1 cellular context compared by ENCODE assay signal in genomic region chr7:157089100-157089510, GRCh38.
TF ChIP-seq lines count a peak whose summit lies in the region.

No MANE protein-coding gene starts in this region.

TF ChIP-seq in HepG2, 621 proteins besides CTCF, POLR2A, EP300 and RAD21 (continued from another document and continues in another):
- no peak for TF ChIP-seq ZNF142 (CRISPR knock-in tag; IDR thresholded peaks at IDR 0.05)
- TF ChIP-seq ZFX (CRISPR knock-in tag; IDR thresholded peaks at IDR 0.05; ENCODE audit: low read depth), result 0 out of 2 replicates have a peak, but pooled peaks have one; percentile 28
- no peak for TF ChIP-seq CEBPZ (IDR thresholded peaks at IDR 0.05; ENCODE audit: low read length)
- peak; percentile 75 for TF ChIP-seq SALL1 (CRISPR knock-in tag; IDR thresholded peaks at IDR 0.05)
- no peak for TF ChIP-seq ZNF431 (CRISPR knock-in tag; IDR thresholded peaks at IDR 0.05; ENCODE audit: borderline replicate concordance, low read depth)
- no peak for TF ChIP-seq KDM2A (CRISPR knock-in tag; IDR thresholded peaks at IDR 0.05; ENCODE audit: borderline replicate concordance, low read depth)
- no peak for TF ChIP-seq ARNT2 (CRISPR knock-in tag; IDR thresholded peaks at IDR 0.05; ENCODE audit: low read depth)
- TF ChIP-seq RBM22 (optimal IDR thresholded peaks at IDR 0.05; ENCODE audit: low read length), result no peak
- no peak for TF ChIP-seq ZNF878 (CRISPR knock-in tag; IDR thresholded peaks at IDR 0.05)
- TF ChIP-seq ZNF382 (CRISPR knock-in tag; IDR thresholded peaks at IDR 0.05; ENCODE audit: borderline replicate concordance), result no peak
- no peak; the same call in 1 of the 2 replicates for TF ChIP-seq NCOA2 (CRISPR knock-in tag; IDR thresholded peaks at IDR 0.05)
- no peak for TF ChIP-seq AGO2 (optimal IDR thresholded peaks at IDR 0.05; ENCODE audit: low read depth, low read length)
- peak; percentile 48; the same call in 1 of the 2 replicates for TF ChIP-seq HOXA3 (CRISPR knock-in tag; IDR thresholded peaks at IDR 0.05)
- no peak for TF ChIP-seq ZBTB37 (CRISPR knock-in tag; IDR thresholded peaks at IDR 0.05)
- TF ChIP-seq SOX13 (IDR thresholded peaks at IDR 0.05), result peak; percentile 47; the same call in 1 of the 2 replicates
- no peak; a peak in 1 of 4 replicates for TF ChIP-seq SOX13 (CRISPR knock-in tag; conservative IDR thresholded peaks at IDR 0.05 in 1 of 2, IDR thresholded peaks at IDR 0.05 in 1 of 2)
- no peak for TF ChIP-seq POLR2G (IDR thresholded peaks at IDR 0.05; ENCODE audit: low read depth, low read length)
- TF ChIP-seq ZNF20 (CRISPR knock-in tag; IDR thresholded peaks at IDR 0.05), result no peak
- no peak for TF ChIP-seq CREB1 (IDR thresholded peaks at IDR 0.05)
- TF ChIP-seq CREB1 (CRISPR knock-in tag; IDR thresholded peaks at IDR 0.05), result 0 out of 2 replicates have a peak, but pooled peaks have one; percentile 45
- TF ChIP-seq RELA (CRISPR knock-in tag; IDR thresholded peaks at IDR 0.05), result no peak
- no peak for TF ChIP-seq ETV5 (CRISPR knock-in tag; IDR thresholded peaks at IDR 0.05; ENCODE audit: borderline replicate concordance)
- TF ChIP-seq NAIF1 (CRISPR knock-in tag; IDR thresholded peaks at IDR 0.05; ENCODE audit: borderline replicate concordance), result no peak
- TF ChIP-seq ZFP1 (CRISPR knock-in tag; IDR thresholded peaks at IDR 0.05), result no peak
- no peak for TF ChIP-seq ZNF383 (CRISPR knock-in tag; IDR thresholded peaks at IDR 0.05; ENCODE audit: borderline replicate concordance)
- TF ChIP-seq ARID4A (CRISPR knock-in tag; IDR thresholded peaks at IDR 0.05; ENCODE audit: borderline replicate concordance), result peak; percentile 66; the same call in 1 of the 2 replicates
- TF ChIP-seq ELF4 (CRISPR knock-in tag; IDR thresholded peaks at IDR 0.05; ENCODE audit: borderline replicate concordance), result no peak
- no peak for TF ChIP-seq NR1H2 (CRISPR knock-in tag; IDR thresholded peaks at IDR 0.05; ENCODE audit: borderline replicate concordance, low read depth)
- TF ChIP-seq MAFG (CRISPR knock-in tag; IDR thresholded peaks at IDR 0.05), result no peak
- no peak for TF ChIP-seq JDP2 (CRISPR knock-in tag; IDR thresholded peaks at IDR 0.05; ENCODE audit: borderline replicate concordance)
- no peak for TF ChIP-seq TEAD2 (CRISPR knock-in tag; IDR thresholded peaks at IDR 0.05)
- TF ChIP-seq THYN1 (CRISPR knock-in tag; IDR thresholded peaks at IDR 0.05; ENCODE audit: borderline replicate concordance, low read depth), result no peak
- TF ChIP-seq ZEB1 (IDR thresholded peaks at IDR 0.05; ENCODE audit: insufficient replicate concordance, low read depth), result no peak
- TF ChIP-seq GATAD1 (CRISPR knock-in tag; IDR thresholded peaks at IDR 0.05), result no peak
- TF ChIP-seq ZNF720 (CRISPR knock-in tag; IDR thresholded peaks at IDR 0.05), result no peak
- TF ChIP-seq ZNF570 (CRISPR knock-in tag; IDR thresholded peaks at IDR 0.05; ENCODE audit: borderline replicate concordance), result no peak
- TF ChIP-seq KIAA2018 (CRISPR knock-in tag; IDR thresholded peaks at IDR 0.05; ENCODE audit: borderline replicate concordance), result no peak
- 0 out of 2 replicates have a peak, but pooled peaks have one; percentile 7 for TF ChIP-seq HMG20A (CRISPR knock-in tag; IDR thresholded peaks at IDR 0.05; ENCODE audit: borderline replicate concordance)
- TF ChIP-seq RFXANK (CRISPR knock-in tag; IDR thresholded peaks at IDR 0.05), result no peak
- TF ChIP-seq ZNF792 (CRISPR knock-in tag; IDR thresholded peaks at IDR 0.05), result no peak
- no peak for TF ChIP-seq ZNF790 (CRISPR knock-in tag; IDR thresholded peaks at IDR 0.05; ENCODE audit: borderline replicate concordance)
